In the genomic region with DNA sequence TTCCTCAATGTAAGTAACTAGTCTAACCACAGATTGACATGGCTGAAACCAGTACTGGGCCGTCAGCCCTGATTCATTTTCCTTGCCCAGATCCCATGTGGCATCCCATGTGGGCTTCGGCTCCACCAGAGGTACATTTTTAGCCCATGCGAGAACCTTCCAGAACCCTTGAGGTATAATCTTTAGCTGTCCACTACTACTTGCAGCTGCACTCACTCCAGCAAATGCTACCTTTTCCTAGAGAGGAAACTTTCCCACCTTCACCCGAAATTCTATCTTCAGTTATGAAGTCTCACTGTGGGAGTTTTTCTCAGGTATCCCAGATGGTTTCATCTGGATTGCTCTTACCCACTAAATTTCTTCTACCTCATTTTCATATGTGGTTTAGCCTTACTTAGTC, we compare ENCODE assay signal across 35 cellular contexts.
"Had no signal": no experiment of that assay in that cellular context is flagged by ENCODE, and none has a peak within 500 bp of the region (broad histone marks: within the 10 kb centered on the region; RNA-seq: fewer than 3 reads in every experiment).

No MANE protein-coding gene starts in this region.

- H3K27me3 ChIP-seq: MG63 had no signal

- H3K36me3 ChIP-seq: MG63 had no signal

- H3K9me3 ChIP-seq: MG63 had no signal

- H3K4me3 ChIP-seq: MG63 had no signal

- DNase-seq: MG63, MM.1S, MV-4-11, NCI-H1048, NCI-H1092, NCI-H1092 treated with DMSO at 0.1 percent for 48 hours, NCI-H1105, NCI-H1105 treated with DMSO at 0.1 percent for 48 hours, NCI-H1417, NCI-H1417 treated with DMSO at 0.1 percent for 48 hours, NCI-H1436, NCI-H1436 treated with DMSO at 0.1 percent for 48 hours, NCI-H146, NCI-H1694, NCI-H1694 treated with DMSO at 0.1 percent for 48 hours, NCI-H187, NCI-H187 treated with DMSO at 0.1 percent for 48 hours, NCI-H1930, NCI-H2029, NCI-H2029 treated with DMSO at 0.1 percent for 48 hours, NCI-H2081, NCI-H2081 treated with DMSO at 0.1 percent for 48 hours, NCI-H2107, NCI-H2171, NCI-H2171 treated with DMSO at 0.1 percent for 48 hours, NCI-H2227 treated with DMSO at 0.1 percent for 48 hours, NCI-H226, NCI-H345, NCI-H446, NCI-H446 treated with DMSO at 0.1 percent for 48 hours, NCI-H510A, NCI-H510A treated with DMSO at 0.1 percent for 48 hours, NCI-H524, NCI-H524 treated with DMSO at 0.1 percent for 48 hours, NCI-H526 had no signal
